Comparison of ENCODE assay signal across 12 cellular contexts in the genomic region with DNA sequence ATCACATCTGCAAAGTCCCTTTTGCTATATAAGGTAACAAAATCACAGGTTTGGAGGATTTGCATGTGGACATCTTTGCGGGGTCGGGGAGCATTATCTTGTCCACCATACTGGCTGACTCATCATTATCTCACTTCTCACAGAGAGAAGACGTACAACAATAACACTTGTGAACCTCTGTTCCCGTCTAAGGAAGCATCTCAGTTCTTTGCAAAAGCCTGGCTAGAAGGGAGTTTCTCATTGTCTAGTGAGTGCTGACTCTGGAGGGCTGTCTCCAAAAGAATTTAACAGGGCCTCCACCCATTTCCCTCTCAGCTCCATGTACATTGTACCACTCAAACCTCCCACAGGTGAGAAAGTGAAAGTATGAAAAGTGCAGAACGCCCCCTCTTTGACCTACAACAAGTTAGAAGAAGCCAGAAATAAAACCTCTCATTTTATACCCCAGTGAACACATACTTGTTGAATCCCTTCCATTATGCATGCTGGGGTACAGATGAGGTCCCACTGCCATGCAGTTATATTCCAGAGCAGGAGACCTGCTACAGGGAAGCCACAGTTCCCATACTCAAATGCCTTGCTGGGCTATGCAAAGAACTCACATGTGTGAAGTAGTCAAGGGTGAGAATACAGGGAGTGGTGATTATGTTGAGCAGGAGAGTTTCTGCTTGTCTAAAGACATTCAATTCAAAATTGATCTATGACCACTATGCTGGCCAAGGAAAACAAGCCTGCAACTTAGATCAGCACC.
DNase-seq lines count a peak whose midpoint lies in the region; ATAC-seq and TF ChIP-seq lines count a peak whose summit lies in the region.
"Had no signal": no experiment of that assay in that cellular context is flagged by ENCODE, and none has a peak within 500 bp of the region (broad histone marks: within the 10 kb centered on the region; RNA-seq: fewer than 3 reads in every experiment).

No MANE protein-coding gene starts in this region.

- H3K27me3 ChIP-seq in mesenchymal stem cell (ENCODE audit: control insufficient read depth in 1 of 2, insufficient read depth in 1 of 2, low read length in 2 of 2) (no peaks in the 10 kb centered on the region), prostate gland (replicated peaks; ENCODE audit: insufficient read depth) (no peaks in the 10 kb centered on the region), PC-9 (ENCODE audit: insufficient read depth, low read depth) (no peaks in the 10 kb centered on the region)
- H3K27me3 ChIP-seq: BLaER1 treated with 17β-estradiol and CSF1 and Interleukin-3, amounts not matched to agents 10 nM and 100 nM; heart right ventricle; vagina had no signal

- H3K79me1 ChIP-seq in mesenchymal stem cell (replicated peaks; ENCODE audit: low read length, poor library complexity, severe bottlenecking), result peaks cover 2% of the 10 kb centered on the region

- H3K9me3 ChIP-seq in mesenchymal stem cell (ENCODE audit: control insufficient read depth, low read length), result peaks cover 6% of the 10 kb centered on the region
- H3K9me3 ChIP-seq in prostate gland, result no peaks in the 10 kb centered on the region
- peaks cover 5% of the 10 kb centered on the region for H3K9me3 ChIP-seq in PC-9 (ENCODE audit: insufficient read depth, low read depth)
- H3K9me3 ChIP-seq: vagina had no signal

- H2BK12ac ChIP-seq in mesenchymal stem cell (ENCODE audit: low read length in 2 of 2), result no peak overlapping the region

- no peak overlapping the region for H3K18ac ChIP-seq in mesenchymal stem cell (ENCODE audit: low read depth in 1 of 2, low read length in 2 of 2)

- H3K9me2 ChIP-seq in PC-9 (ENCODE audit: insufficient read depth), result no peaks in the 10 kb centered on the region

- H3K4me1 ChIP-seq in mesenchymal stem cell (ENCODE audit: control insufficient read depth, insufficient read depth, low read depth, low read length), result no peaks in the 10 kb centered on the region
- H3K4me1 ChIP-seq in prostate gland (replicated peaks), result no peaks in the 10 kb centered on the region
- H3K4me1 ChIP-seq in PC-9 (replicated peaks; ENCODE audit: insufficient read depth), result no peaks in the 10 kb centered on the region
- H3K4me1 ChIP-seq: vagina had no signal

- no peaks in the 10 kb centered on the region for H4K20me1 ChIP-seq in PC-9 (ENCODE audit: insufficient read depth)
- H4K20me1 ChIP-seq: BLaER1 treated with 17β-estradiol and CSF1 and Interleukin-3, amounts not matched to agents 10 nM and 100 nM had no signal

- no peak overlapping the region for H3K4me3 ChIP-seq in mesenchymal stem cell (ENCODE audit: insufficient read depth in 1 of 2, low read depth in 1 of 2, low read length in 2 of 2)
- no peak overlapping the region for H3K4me3 ChIP-seq in prostate gland
- H3K4me3 ChIP-seq in PC-9, result no peak overlapping the region
- H3K4me3 ChIP-seq: BLaER1 treated with 17β-estradiol and CSF1 and Interleukin-3, amounts not matched to agents 10 nM and 100 nM; GM23248; heart right ventricle; vagina had no signal

- no peak overlapping the region for H3K9ac ChIP-seq in mesenchymal stem cell (ENCODE audit: low read length)
- H3K9ac ChIP-seq: BLaER1 treated with 17β-estradiol and CSF1 and Interleukin-3, amounts not matched to agents 10 nM and 100 nM; GM23248 had no signal

- H3K14ac ChIP-seq in mesenchymal stem cell (ENCODE audit: low read length in 2 of 2), result no peak overlapping the region

- no peak overlapping the region for H2BK5ac ChIP-seq in mesenchymal stem cell (ENCODE audit: low read depth, low read length, poor library complexity, severe bottlenecking)

- no peak overlapping the region for H4K91ac ChIP-seq in mesenchymal stem cell (ENCODE audit: low read length)

- H3K4me2 ChIP-seq in mesenchymal stem cell (ENCODE audit: low read length, poor library complexity, severe bottlenecking) (no peak overlapping the region), PC-9 (no peak overlapping the region)
- H3K4me2 ChIP-seq: BLaER1 treated with 17β-estradiol and CSF1 and Interleukin-3, amounts not matched to agents 10 nM and 100 nM had no signal

- H3K23ac ChIP-seq in mesenchymal stem cell (ENCODE audit: low read length in 2 of 2), result no peak overlapping the region

- intact Hi-C loops in prostate gland (cut with DNase I), result no loop called here
- intact Hi-C loops in PC-9 (cut with micrococcal nuclease; ENCODE audit: unreplicated experiment), result no loop called here

- no peak overlapping the region for H3K4ac ChIP-seq in mesenchymal stem cell (ENCODE audit: low read depth in 1 of 2, low read length in 2 of 2)

- H3K27ac ChIP-seq in mesenchymal stem cell (ENCODE audit: low read length, poor library complexity, severe bottlenecking) (no peak overlapping the region), prostate gland (no peak overlapping the region), PC-9 (no peak overlapping the region)
- H3K27ac ChIP-seq: BLaER1 treated with 17β-estradiol and CSF1 and Interleukin-3, amounts not matched to agents 10 nM and 100 nM; GM23248; heart right ventricle; vagina had no signal

- 96% methylated on average over 3 of the region's 5 CpGs for WGBS in mesenchymal stem cell
- WGBS in prostate gland, result 91% methylated on average over 5 of the region's 5 CpGs

- no peak overlapping the region for H4K8ac ChIP-seq in mesenchymal stem cell (ENCODE audit: low read length)

- CTCF ChIA-PET in GM10248 (lab: Yijun Ruan, JAX) (interaction anchor here (0.8 kb wide), 1 partner anchor 26 kb away, joined by 3 read pairs; no protein-coding TSS in a partner anchor), PC-9 (lab: Charles Lee) (no interaction called here)

- H3K36me3 ChIP-seq in mesenchymal stem cell (ENCODE audit: control insufficient read depth in 1 of 2, insufficient read depth in 2 of 2, low read depth in 1 of 2, low read length in 2 of 2), result no peaks in the 10 kb centered on the region
- no peaks in the 10 kb centered on the region for H3K36me3 ChIP-seq in prostate gland
- no peaks in the 10 kb centered on the region for H3K36me3 ChIP-seq in PC-9 (ENCODE audit: low read depth)
- H3K36me3 ChIP-seq: heart right ventricle, vagina had no signal

- TF ChIP-seq CTCF in GM10248 (IDR thresholded peaks at IDR 0.05; ENCODE audit: control extremely low read depth, extremely low read depth, low read depth, missing control alignments) (no peak), prostate gland (IDR thresholded peaks at IDR 0.05) (no peak), PC-9 (conservative IDR thresholded peaks at IDR 0.05) (no peak)

- H2BK15ac ChIP-seq in mesenchymal stem cell (ENCODE audit: low read depth, poor library complexity, severe bottlenecking), result no peak overlapping the region

- no peaks in the 10 kb centered on the region for H3F3A ChIP-seq in PC-9 (ENCODE audit: insufficient read depth, low read depth)

- no peaks in the 10 kb centered on the region for H3K79me2 ChIP-seq in PC-9 (ENCODE audit: low read depth)

- no TSS peak for BruUV-seq in PC-9 (replicated peaks; lab: Mats Ljungman, UMichigan)

- DNase-seq in GM10248 (ENCODE audit: extremely low spot score) (peak; percentile 27), amniotic epithelial cell (ENCODE audit: low read depth) (peak; percentile 63), mesenchymal stem cell (no peak), prostate gland (ENCODE audit: low spot score) (no peak), PC-9 (no peak)
- DNase-seq: heart right ventricle had no signal

- no peak overlapping the region for H2BK120ac ChIP-seq in mesenchymal stem cell (ENCODE audit: low read depth, low read length)

- POLR2A ChIA-PET in GM10248 (lab: Yijun Ruan, JAX), result no interaction called here
- POLR2A ChIA-PET in PC-9 (lab: Charles Lee; ENCODE audit: unreplicated experiment), result no interaction called here

- no peak for TF ChIP-seq POLR2A in prostate gland (IDR thresholded peaks at IDR 0.05)

- ATAC-seq in GM19438 (IDR thresholded peaks at IDR 0.05; ENCODE audit: low read depth, unreplicated experiment), result peak; percentile 58
- peak; percentile 61 for ATAC-seq in HG03139 (IDR thresholded peaks at IDR 0.05; ENCODE audit: unreplicated experiment)
- no peak for ATAC-seq in HG02981 (IDR thresholded peaks at IDR 0.05; ENCODE audit: unreplicated experiment)

- H2AK5ac ChIP-seq in mesenchymal stem cell (ENCODE audit: low read length, severe bottlenecking), result no peak overlapping the region

- H2AFZ ChIP-seq in mesenchymal stem cell (ENCODE audit: low read depth, low read length) (no peak overlapping the region), PC-9 (no peak overlapping the region)
- H2AFZ ChIP-seq: GM23248 had no signal

Comparison
In these comparisons a context has a peak if more than half of its experiments do, and no peak if none do; other contexts are left out.
1. DNase-seq: peak in GM10248 (single experiment) and amniotic epithelial cell (single experiment); none in mesenchymal stem cell (single experiment), prostate gland (single experiment) and PC-9 (0 of 2).